In genomic region chr6:2949536-2950083, GRCh38 we compare ENCODE assay signal across 15 cellular contexts. TPM values are rescaled to one million over a fixed set of nuclear protein-coding genes. Genes with fewer than 3 reads are reported as not detected.
A peak's percentile ranks its signal among the peaks of the same experiment; 100 is the strongest.
DNase-seq lines count a peak whose midpoint lies in the region; ATAC-seq and TF ChIP-seq lines count a peak whose summit lies in the region.
"Had no signal": no experiment of that assay in that cellular context is flagged by ENCODE, and none has a peak within 500 bp of the region (broad histone marks: within the 10 kb centered on the region; RNA-seq: fewer than 3 reads in every experiment).

No MANE protein-coding gene starts in this region.

- H4K20me1 ChIP-seq in GM23338 (replicated peaks; ENCODE audit: insufficient read depth): no peaks in the 10 kb centered on the region

- DNase-seq in GM23338 (ENCODE audit: low spot score): no peak
- DNase-seq in colonic mucosa: peak; percentile 11
- no peak for DNase-seq in left ventricle myocardium superior
- DNase-seq in gastrocnemius medialis: no peak
- DNase-seq in activated CD4-positive, alpha-beta T cell treated with anti-CD3 and anti-CD28 coated beads for 36 hours: no peak
- no peak for DNase-seq in COLO829 (ENCODE audit: low spot score)
- DNase-seq: ACHN; CD4-positive, alpha-beta memory T cell; KG1; NCI-H1048; NCI-H226; NCI-H526; OCI-M1 had no signal

- in situ Hi-C loops in gastrocnemius medialis (cut with MboI; ENCODE audit: low sequenced_read_pairs in 4 of 4): loop anchor here in 2 of 4 donors (5.0 kb wide), 1 partner anchor 38 kb away; no protein-coding TSS in a partner anchor

- no peaks in the 10 kb centered on the region for H3K9me2 ChIP-seq in GM23338 (ENCODE audit: insufficient read depth)

- no peaks in the 10 kb centered on the region for H3K9me3 ChIP-seq in colonic mucosa
- H3K9me3 ChIP-seq in gastrocnemius medialis: no peaks in the 10 kb centered on the region

- TF ChIP-seq CTCF in GM23338 (conservative IDR thresholded peaks at IDR 0.05; ENCODE audit: low read depth in 2 of 2): no peak
- no peak for TF ChIP-seq CTCF in colonic mucosa (IDR thresholded peaks at IDR 0.05)
- no peak for TF ChIP-seq CTCF in gastrocnemius medialis (IDR thresholded peaks at IDR 0.05 in 4 of 5, conservative IDR thresholded peaks at IDR 0.05 in 1 of 5)

- H3K27me3 ChIP-seq in GM23338 (ENCODE audit: insufficient read depth): no peaks in the 10 kb centered on the region
- no peaks in the 10 kb centered on the region for H3K27me3 ChIP-seq in colonic mucosa
- H3K27me3 ChIP-seq in gastrocnemius medialis: no peaks in the 10 kb centered on the region

- H2AFZ ChIP-seq in GM23338: no peak overlapping the region

- peaks cover 11% of the 10 kb centered on the region for H3F3A ChIP-seq in GM23338 (replicated peaks; ENCODE audit: low read depth)

- no peak overlapping the region for H3K9ac ChIP-seq in colonic mucosa (ENCODE audit: low read depth in 2 of 2, low read length in 2 of 2)

- H3K4me3 ChIP-seq in GM23338 (no peak overlapping the region), colonic mucosa (no peak overlapping the region), gastrocnemius medialis (no peak overlapping the region)

- H3K36me3 ChIP-seq in GM23338 (ENCODE audit: insufficient read depth): no peaks in the 10 kb centered on the region
- no peaks in the 10 kb centered on the region for H3K36me3 ChIP-seq in colonic mucosa
- H3K36me3 ChIP-seq in gastrocnemius medialis: peaks cover 0 to 18% of the 10 kb centered on the region in 2 donors

- peaks cover 23% of the 10 kb centered on the region for H3K4me1 Mint-ChIP-seq in GM23338
- H3K4me1 Mint-ChIP-seq in activated CD4-positive, alpha-beta T cell treated with anti-CD3 and anti-CD28 coated beads for 36 hours: peaks cover 21% of the 10 kb centered on the region

- H3K9me3 Mint-ChIP-seq in GM23338: no peaks in the 10 kb centered on the region
- H3K9me3 Mint-ChIP-seq in activated CD4-positive, alpha-beta T cell treated with anti-CD3 and anti-CD28 coated beads for 36 hours (ENCODE audit: low read depth): no peaks in the 10 kb centered on the region
- H3K9me3 Mint-ChIP-seq: CD4-positive, alpha-beta memory T cell had no signal

- H3K27ac Mint-ChIP-seq in GM23338: no peak overlapping the region
- no peak overlapping the region for H3K27ac Mint-ChIP-seq in activated CD4-positive, alpha-beta T cell treated with anti-CD3 and anti-CD28 coated beads for 36 hours
- H3K27ac Mint-ChIP-seq: B cell; CD4-positive, alpha-beta memory T cell had no signal

- H3K36me3 Mint-ChIP-seq in GM23338 (ENCODE audit: low read depth): peaks cover 12% of the 10 kb centered on the region
- H3K36me3 Mint-ChIP-seq in activated CD4-positive, alpha-beta T cell treated with anti-CD3 and anti-CD28 coated beads for 36 hours (ENCODE audit: low read depth): peaks cover 3% of the 10 kb centered on the region

- no peak overlapping the region for H3K4me2 ChIP-seq in GM23338

- TF ChIP-seq POLR2A in gastrocnemius medialis (IDR thresholded peaks at IDR 0.05): no peak

- peaks cover 13% of the 10 kb centered on the region for H3K27me3 Mint-ChIP-seq in GM23338 (ENCODE audit: insufficient read depth, low read depth, poor library complexity)
- H3K27me3 Mint-ChIP-seq in activated CD4-positive, alpha-beta T cell treated with anti-CD3 and anti-CD28 coated beads for 36 hours: no peaks in the 10 kb centered on the region
- H3K27me3 Mint-ChIP-seq: B cell; CD4-positive, alpha-beta memory T cell had no signal

- peaks cover 10% of the 10 kb centered on the region; the same call in 1 of the 2 replicates for H3K4me1 ChIP-seq in GM23338 (ENCODE audit: insufficient read depth)
- peaks cover 9% of the 10 kb centered on the region for H3K4me1 ChIP-seq in colonic mucosa
- H3K4me1 ChIP-seq in gastrocnemius medialis: peaks cover 25 to 33% of the 10 kb centered on the region in 2 donors

- POLR2A ChIA-PET in activated CD4-positive, alpha-beta T cell treated with anti-CD3 and anti-CD28 coated beads for 36 hours (lab: Charles Lee): interaction anchor here (0.9 kb wide), 1 partner anchor 37 kb away, joined by 3 read pairs; no protein-coding TSS in a partner anchor

- intact Hi-C loops in colonic mucosa (cut with DNase I) (no loop called here), left ventricle myocardium superior (cut with micrococcal nuclease) (no loop called here), gastrocnemius medialis (cut with DNase I; ENCODE audit: low total_unique reads) (no loop called here)
- intact Hi-C loops in activated CD4-positive, alpha-beta T cell treated with anti-CD3 and anti-CD28 coated beads for 36 hours (cut with DNase I, micrococcal nuclease): no loop called here

- ATAC-seq in GM23338: no peak
- ATAC-seq in left ventricle myocardium superior: peak; percentile 39
- ATAC-seq in gastrocnemius medialis: no peak
- ATAC-seq in activated CD4-positive, alpha-beta T cell treated with anti-CD3 and anti-CD28 coated beads for 36 hours: no peak
- no peak for ATAC-seq in GM18867 (IDR thresholded peaks at IDR 0.05; ENCODE audit: unreplicated experiment)

- no peaks in the 10 kb centered on the region for H3K79me2 ChIP-seq in GM23338 (replicated peaks; ENCODE audit: insufficient read depth)

- H3K4me3 Mint-ChIP-seq in GM23338: no peak overlapping the region
- no peak overlapping the region for H3K4me3 Mint-ChIP-seq in activated CD4-positive, alpha-beta T cell treated with anti-CD3 and anti-CD28 coated beads for 36 hours
- H3K4me3 Mint-ChIP-seq: B cell had no signal

- CTCF ChIA-PET in activated CD4-positive, alpha-beta T cell treated with anti-CD3 and anti-CD28 coated beads for 36 hours (lab: Charles Lee): interaction anchor here (1.1 to 4.3 kb wide), 7 partner anchors 7 to 199 kb away, joined by 3 to 56 read pairs (median 4); partner anchors contain the start of genes MYLK4 and SERPINB1

- H3K27ac ChIP-seq in GM23338 (ENCODE audit: low read depth): peak overlapping the region; percentile 39; the same call in 1 of the 2 replicates
- no peak overlapping the region for H3K27ac ChIP-seq in colonic mucosa
- H3K27ac ChIP-seq in gastrocnemius medialis: peak overlapping the region; percentile 17 to 93 (median 91)

TF ChIP-seq in GM23338, 12 proteins besides CTCF, POLR2A, EP300 and RAD21 (continues in another document):
- TF ChIP-seq EZH2phosphoT487 (IDR thresholded peaks at IDR 0.05; ENCODE audit: unreplicated experiment) (no peak), CREB1 (CRISPR knock-in tag; IDR thresholded peaks at IDR 0.05; ENCODE audit: low read depth) (no peak)

RNA-seq across cellular contexts. Expression of gene SERPINB6, which starts 21.8 kb away (rescaled TPM):
- total RNA-seq in GM23338 (2014; rRNA removed; shearing (Covaris generic)): 37.6 and 38.5 TPM in 2 replicates
- 25.9 and 26.0 TPM in 2 replicates for polyA plus RNA-seq in GM23338 (2016; fragmentation: Nextera tagmentation; extraction: Ambion mirVana)
- 100 to 1,000 TPM; 139 to 285 TPM for total RNA-seq in colonic mucosa
- 277 TPM for total RNA-seq in left ventricle myocardium superior
- 100 to 1,000 TPM; 114 to 260 (median 189) TPM for total RNA-seq in gastrocnemius medialis
- total RNA-seq in activated CD4-positive, alpha-beta T cell treated with anti-CD3 and anti-CD28 coated beads for 36 hours: 10 to 100 TPM; 36.2 to 41.3 TPM

RNA-seq across cellular contexts. Expression of gene SERPINB9, which starts 46.5 kb away (rescaled TPM):
- total RNA-seq in GM23338 (2014; rRNA removed; shearing (Covaris generic)): 65.0 and 71.3 TPM in 2 replicates
- polyA plus RNA-seq in GM23338 (2016; fragmentation: Nextera tagmentation; extraction: Ambion mirVana): 46.6 and 47.4 TPM in 2 replicates
- 1 to 10 TPM; 5.5 to 6.5 TPM for total RNA-seq in colonic mucosa
- total RNA-seq in left ventricle myocardium superior: 2.9 TPM
- total RNA-seq in gastrocnemius medialis: 1 to 10 TPM; 1.0 to 2.1 (median 1.6) TPM
- 100 to 1,000 TPM in 1 of 2 experiments, 10 to 100 TPM in 1; 90.0 to 109 TPM for total RNA-seq in activated CD4-positive, alpha-beta T cell treated with anti-CD3 and anti-CD28 coated beads for 36 hours

RNA-seq across cellular contexts. Expression of gene NQO2, which starts 50.1 kb away (rescaled TPM):
- total RNA-seq in GM23338 (2014; rRNA removed; shearing (Covaris generic)): 117 and 125 TPM in 2 replicates
- polyA plus RNA-seq in GM23338 (2016; fragmentation: Nextera tagmentation; extraction: Ambion mirVana): 159 and 173 TPM in 2 replicates
- total RNA-seq in colonic mucosa (10 to 100 TPM; 14.1 to 19.0 TPM), left ventricle myocardium superior (59.6 TPM), gastrocnemius medialis (10 to 100 TPM; 46.7 to 94.5 (median 60.3) TPM)
- 10 to 100 TPM; 40.7 to 44.2 TPM for total RNA-seq in activated CD4-positive, alpha-beta T cell treated with anti-CD3 and anti-CD28 coated beads for 36 hours
